Comparison of ENCODE assay signal across 8 cellular contexts in genomic region chr20:36091561-36092423, GRCh38.
DNase-seq lines count a peak whose midpoint lies in the region; ATAC-seq and TF ChIP-seq lines count a peak whose summit lies in the region.

No MANE protein-coding gene starts in this region.

- intact Hi-C loops in CD4-positive, alpha-beta memory T cell (cut with micrococcal nuclease), result no loop called here

- no peaks in the 10 kb centered on the region for H4K20me1 ChIP-seq in OCI-LY3 (ENCODE audit: insufficient read depth, low read length)
- peaks cover 4% of the 10 kb centered on the region for H4K20me1 ChIP-seq in neural progenitor cell (ENCODE audit: low read depth)

- no peak for ATAC-seq in left lobe of liver

- POLR2A ChIA-PET in CD4-positive, alpha-beta memory T cell (lab: Charles Lee; ENCODE audit: partially characterized antibody), result interaction anchor here (1.0 kb wide), 1 partner anchor 27 kb away, joined by 3 read pairs; no protein-coding TSS in a partner anchor

- no peaks in the 10 kb centered on the region for H3K9me3 ChIP-seq in CD4-positive, alpha-beta memory T cell (ENCODE audit: control insufficient read depth in 1 of 2, low read length in 2 of 2)
- H3K9me3 ChIP-seq in OCI-LY3 (ENCODE audit: insufficient read depth, low read length), result no peaks in the 10 kb centered on the region
- no peaks in the 10 kb centered on the region for H3K9me3 ChIP-seq in endodermal cell (ENCODE audit: control insufficient read depth, low read length)
- H3K9me3 ChIP-seq in neural progenitor cell (ENCODE audit: low read depth), result no peaks in the 10 kb centered on the region

- H3K9me3 Mint-ChIP-seq in CD4-positive, alpha-beta memory T cell, result peaks cover 0 to 2% (median 0%) of the 10 kb centered on the region in 8 donors
- H3K9me3 Mint-ChIP-seq in endodermal cell (no peaks in the 10 kb centered on the region), neural progenitor cell (no peaks in the 10 kb centered on the region)

- H2AFZ ChIP-seq in OCI-LY3 (ENCODE audit: low read depth, low read length), result peak overlapping the region; percentile 35; the same call in 1 of the 2 replicates
- H2AFZ ChIP-seq in neural progenitor cell (replicated peaks), result peak overlapping the region; percentile 97

- no peaks in the 10 kb centered on the region for H3K36me3 ChIP-seq in CD4-positive, alpha-beta memory T cell (ENCODE audit: insufficient read depth, low read length)
- H3K36me3 ChIP-seq in OCI-LY3 (replicated peaks; ENCODE audit: low read depth, low read length), result no peaks in the 10 kb centered on the region
- H3K36me3 ChIP-seq in endodermal cell (ENCODE audit: control insufficient read depth, insufficient read depth, low read length), result no peaks in the 10 kb centered on the region
- H3K36me3 ChIP-seq in neural progenitor cell, result no peaks in the 10 kb centered on the region

- H3K9ac ChIP-seq in OCI-LY3 (ENCODE audit: low read length), result peak overlapping the region; percentile 72
- H3K9ac ChIP-seq in endodermal cell (ENCODE audit: extremely low read depth, low read length, poor library complexity, severe bottlenecking), result no peak overlapping the region
- H3K9ac ChIP-seq in neural progenitor cell, result no peak overlapping the region

- WGBS in endodermal cell (ENCODE audit: insufficient coverage in 1 of 2, insufficient read length in 1 of 2), 2 experiments, result 3 to 6% methylated on average over 34 to 47 of the region's 47 CpGs

- no peak overlapping the region for H3K27ac ChIP-seq in CD4-positive, alpha-beta memory T cell (ENCODE audit: low read depth, low read length)
- H3K27ac ChIP-seq in OCI-LY3 (ENCODE audit: low read length), result no peak overlapping the region
- H3K27ac ChIP-seq in endodermal cell (ENCODE audit: low read depth, low read length), result peak overlapping the region; percentile 70
- H3K27ac ChIP-seq in neural progenitor cell, result no peak overlapping the region

- H3K4me1 ChIP-seq in CD4-positive, alpha-beta memory T cell (ENCODE audit: insufficient read depth, low read length), result peaks cover 19% of the 10 kb centered on the region
- peaks cover 26% of the 10 kb centered on the region for H3K4me1 ChIP-seq in OCI-LY3 (ENCODE audit: low read length)
- H3K4me1 ChIP-seq in endodermal cell (ENCODE audit: control insufficient read depth, insufficient read depth, low read length), result peaks cover 8% of the 10 kb centered on the region
- peaks cover 21% of the 10 kb centered on the region for H3K4me1 ChIP-seq in neural progenitor cell

- H3K4me1 Mint-ChIP-seq in CD4-positive, alpha-beta memory T cell, result peaks cover 7 to 21% (median 11%) of the 10 kb centered on the region in 4 donors
- peaks cover 24% of the 10 kb centered on the region for H3K4me1 Mint-ChIP-seq in endodermal cell
- peaks cover 24% of the 10 kb centered on the region for H3K4me1 Mint-ChIP-seq in neural progenitor cell

- H3K27me3 ChIP-seq in CD4-positive, alpha-beta memory T cell (ENCODE audit: insufficient read depth, low read length), result peaks cover 20% of the 10 kb centered on the region
- H3K27me3 ChIP-seq in OCI-LY3 (ENCODE audit: low read depth, low read length) (peaks cover 19% of the 10 kb centered on the region), endodermal cell (ENCODE audit: control insufficient read depth, insufficient read depth, low read length, poor library complexity, severe bottlenecking) (peaks cover 46% of the 10 kb centered on the region), neural progenitor cell (peaks cover 67% of the 10 kb centered on the region)

- H3K4me3 Mint-ChIP-seq in CD4-positive, alpha-beta memory T cell, result peak overlapping the region; percentile 45 to 84 (median 68)
- peak overlapping the region; percentile 51 for H3K4me3 Mint-ChIP-seq in endodermal cell
- peak overlapping the region; percentile 83 for H3K4me3 Mint-ChIP-seq in neural progenitor cell

- CTCF ChIA-PET in CD4-positive, alpha-beta memory T cell (lab: Charles Lee; ENCODE audit: partially characterized antibody), result interaction anchor here (0.6 to 1.0 kb wide), 2 partner anchors 47 to 98 kb away, joined by 3 to 4 read pairs; no protein-coding TSS in a partner anchor

- no peak overlapping the region for H3K4me3 ChIP-seq in CD4-positive, alpha-beta memory T cell (ENCODE audit: low read length in 2 of 2)
- H3K4me3 ChIP-seq in OCI-LY3 (ENCODE audit: low read length) (peak overlapping the region; percentile 88), endodermal cell (ENCODE audit: low read length) (peak overlapping the region; percentile 56), neural progenitor cell (peak overlapping the region; percentile 78)

- peak overlapping the region in 1 of 7 donors; percentile 28 for H3K27ac Mint-ChIP-seq in CD4-positive, alpha-beta memory T cell
- H3K27ac Mint-ChIP-seq in endodermal cell (no peak overlapping the region), neural progenitor cell (no peak overlapping the region)

- H3K79me2 ChIP-seq in OCI-LY3 (ENCODE audit: low read length) (no peaks in the 10 kb centered on the region), neural progenitor cell (ENCODE audit: low read depth) (no peaks in the 10 kb centered on the region)

- H3K27me3 Mint-ChIP-seq in CD4-positive, alpha-beta memory T cell, result peaks cover 34 to 40% of the 10 kb centered on the region in 2 donors
- H3K27me3 Mint-ChIP-seq in endodermal cell (ENCODE audit: insufficient read depth), result peaks cover 75% of the 10 kb centered on the region
- H3K27me3 Mint-ChIP-seq in neural progenitor cell (ENCODE audit: insufficient read depth, low read depth), result peaks cover 19% of the 10 kb centered on the region

- H3K4me2 ChIP-seq in OCI-LY3 (ENCODE audit: low read length), result peak overlapping the region; percentile 96
- H3K4me2 ChIP-seq in neural progenitor cell, result peak overlapping the region; percentile 85

- TF ChIP-seq CTCF in OCI-LY3 (IDR thresholded peaks at IDR 0.05; ENCODE audit: low read depth, low read length), result no peak
- TF ChIP-seq CTCF in endodermal cell (conservative IDR thresholded peaks at IDR 0.05), result no peak
- TF ChIP-seq CTCF in neural progenitor cell (IDR thresholded peaks at IDR 0.05), result no peak

- H3K36me3 Mint-ChIP-seq in CD4-positive, alpha-beta memory T cell, result peaks cover 3 to 4% of the 10 kb centered on the region in 2 donors
- H3K36me3 Mint-ChIP-seq in endodermal cell (ENCODE audit: low read depth) (no peaks in the 10 kb centered on the region), neural progenitor cell (no peaks in the 10 kb centered on the region)

- DNase-seq in CD4-positive, alpha-beta memory T cell, result no peak
- DNase-seq in endodermal cell, result peak; percentile 71
- peak; percentile 91 for DNase-seq in neural progenitor cell (ENCODE audit: low spot score)
- no peak for DNase-seq in DMS79 treated with DMSO at 0.1 percent for 48 hours (lab: John Stamatoyannopoulos, UW)
- DNase-seq in left lobe of liver (ENCODE audit: low spot score), result no peak
- DNase-seq in effector CD8-positive, alpha-beta T cell (lab: John Stamatoyannopoulos, UW), result no peak
- no peak for DNase-seq in GF-D8 (lab: John Stamatoyannopoulos, UW)

- H3F3A ChIP-seq in neural progenitor cell (ENCODE audit: low read depth), result peaks cover 45% of the 10 kb centered on the region

Comparison
In these comparisons a context has a peak if more than half of its experiments do, and no peak if none do; other contexts are left out.
1. DNase-seq: peak in endodermal cell (single experiment) and neural progenitor cell (single experiment); none in CD4-positive, alpha-beta memory T cell (0 of 5), DMS79 treated with DMSO at 0.1 percent for 48 hours (single experiment), left lobe of liver (single experiment), effector CD8-positive, alpha-beta T cell (single experiment) and GF-D8 (single experiment).
2. H3K4me3 ChIP-seq: peak in OCI-LY3 (single experiment), endodermal cell (single experiment) and neural progenitor cell (single experiment); none in CD4-positive, alpha-beta memory T cell (0 of 2).
3. Peak in every context shown above with its lines, with median percentiles within 50 percentile points of each other: H3K4me3 Mint-ChIP-seq.